Comparison of ENCODE assay signal across 8 cellular contexts in genomic region chr4:6782846-6783110, GRCh38. TPM values are rescaled to one million over a fixed set of nuclear protein-coding genes. Genes with fewer than 3 reads are reported as not detected.
DNase-seq lines count a peak whose midpoint lies in the region; ATAC-seq and TF ChIP-seq lines count a peak whose summit lies in the region.

No MANE protein-coding gene starts in this region.

- no peaks in the 10 kb centered on the region for H3K27me3 Mint-ChIP-seq in activated T-cell treated with anti-CD3 and anti-CD28 coated beads, Interleukin-2, amount 50 U/mL, for 24 hours

- H3K9ac ChIP-seq in skeletal muscle satellite cell (ENCODE audit: low read depth, low read length) = peak overlapping the region; percentile 97

- no peak overlapping the region for H3K4me3 Mint-ChIP-seq in activated T-cell treated with anti-CD3 and anti-CD28 coated beads, Interleukin-2, amount 50 U/mL, for 24 hours

- H3K36me3 Mint-ChIP-seq in activated T-cell treated with anti-CD3 and anti-CD28 coated beads, Interleukin-2, amount 50 U/mL, for 24 hours (ENCODE audit: low read depth) = peaks cover 17% of the 10 kb centered on the region

- TF ChIP-seq CTCF in Peyer's patch (IDR thresholded peaks at IDR 0.05) (no peak), gastroesophageal sphincter (IDR thresholded peaks at IDR 0.05) (no peak)

- H3K4me1 ChIP-seq in Peyer's patch (peaks cover 0 to 51% (median 4%) of the 10 kb centered on the region in 4 donors), gastroesophageal sphincter (peaks cover 0 to 49% (median 8%) of the 10 kb centered on the region in 3 donors), skeletal muscle satellite cell (ENCODE audit: control insufficient read depth, insufficient read depth, low read length) (peaks cover 8% of the 10 kb centered on the region)

- TF ChIP-seq POLR2A in Peyer's patch (IDR thresholded peaks at IDR 0.05) (no peak), gastroesophageal sphincter (IDR thresholded peaks at IDR 0.05) (no peak)

- H3K4me3 ChIP-seq in Peyer's patch = peak overlapping the region; percentile 74 to 100 (median 96)
- H3K4me3 ChIP-seq in gastroesophageal sphincter = peak overlapping the region; percentile 68 to 96
- peak overlapping the region; percentile 84 for H3K4me3 ChIP-seq in skeletal muscle satellite cell (ENCODE audit: low read length)

- DNase-seq in Peyer's patch = no peak
- no peak for DNase-seq in activated T-cell treated with anti-CD3 and anti-CD28 coated beads, Interleukin-2, amount 50 U/mL, for 24 hours
- no peak for DNase-seq in NK-92 treated with Interleukin-12 subunit alpha and Interleukin-12 subunit beta, amount 100 ng/mL, for 24 hours (lab: John Stamatoyannopoulos, UW)
- DNase-seq in stimulated activated CD4-positive, alpha-beta T cell treated with anti-CD3 and anti-CD28 coated beads, Interleukin-12 subunit alpha, Interleukin-12 subunit beta, amount 100 ng/mL, for 4 hours = no peak

- H3K27me3 ChIP-seq in Peyer's patch (no peaks in the 10 kb centered on the region), gastroesophageal sphincter (no peaks in the 10 kb centered on the region), skeletal muscle satellite cell (ENCODE audit: control insufficient read depth, insufficient read depth, low read length) (no peaks in the 10 kb centered on the region)

- H3K9me3 ChIP-seq in Peyer's patch (no peaks in the 10 kb centered on the region), gastroesophageal sphincter (no peaks in the 10 kb centered on the region), skeletal muscle satellite cell (replicated peaks; ENCODE audit: low read length) (no peaks in the 10 kb centered on the region)

- ATAC-seq in GM18499 (IDR thresholded peaks at IDR 0.05; ENCODE audit: insufficient read depth, unreplicated experiment) (peak; percentile 0), gastroesophageal sphincter (peak; percentile 36), HG02759 (IDR thresholded peaks at IDR 0.05; ENCODE audit: unreplicated experiment) (no peak)

- H3K4me2 ChIP-seq in skeletal muscle satellite cell (ENCODE audit: low read length) = peak overlapping the region; percentile 95

- no peak overlapping the region for H3K27ac Mint-ChIP-seq in activated T-cell treated with anti-CD3 and anti-CD28 coated beads, Interleukin-2, amount 50 U/mL, for 24 hours

- peaks cover 68% of the 10 kb centered on the region for H3K4me1 Mint-ChIP-seq in activated T-cell treated with anti-CD3 and anti-CD28 coated beads, Interleukin-2, amount 50 U/mL, for 24 hours (ENCODE audit: low read depth)

- no peak for TF ChIP-seq EP300 in gastroesophageal sphincter (IDR thresholded peaks at IDR 0.05)

- peaks cover 0 to 3% (median 0%) of the 10 kb centered on the region in 3 donors for H3K36me3 ChIP-seq in Peyer's patch
- peaks cover 0 to 6% of the 10 kb centered on the region in 2 donors for H3K36me3 ChIP-seq in gastroesophageal sphincter
- peaks cover 4% of the 10 kb centered on the region for H3K36me3 ChIP-seq in skeletal muscle satellite cell (ENCODE audit: insufficient read depth, low read length)

- no CpG with 5 or more reads among the region's 34 CpGs for WGBS in gastroesophageal sphincter (ENCODE audit: low coverage in 1 of 2), 2 donors

- H3K27ac ChIP-seq in Peyer's patch (peak overlapping the region; percentile 98 to 100 (median 100)), gastroesophageal sphincter (peak overlapping the region; percentile 98 to 100 (median 100))

- H3K9me3 Mint-ChIP-seq in activated T-cell treated with anti-CD3 and anti-CD28 coated beads, Interleukin-2, amount 50 U/mL, for 24 hours = no peaks in the 10 kb centered on the region

RNA-seq across cellular contexts. Expression of gene KIAA0232, which starts 0.3 kb away (rescaled TPM):
- 10 to 100 TPM; 19.8 to 73.6 (median 49.5) TPM for total RNA-seq in Peyer's patch
- total RNA-seq in gastroesophageal sphincter = 10 to 100 TPM; 39.4 to 66.6 (median 47.1) TPM
- total RNA-seq in skeletal muscle satellite cell (2012; rRNA removed) = 9.8 and 10.4 TPM in 2 replicates
